Comparison of ENCODE assay signal across 17 cellular contexts in the genomic region with DNA sequence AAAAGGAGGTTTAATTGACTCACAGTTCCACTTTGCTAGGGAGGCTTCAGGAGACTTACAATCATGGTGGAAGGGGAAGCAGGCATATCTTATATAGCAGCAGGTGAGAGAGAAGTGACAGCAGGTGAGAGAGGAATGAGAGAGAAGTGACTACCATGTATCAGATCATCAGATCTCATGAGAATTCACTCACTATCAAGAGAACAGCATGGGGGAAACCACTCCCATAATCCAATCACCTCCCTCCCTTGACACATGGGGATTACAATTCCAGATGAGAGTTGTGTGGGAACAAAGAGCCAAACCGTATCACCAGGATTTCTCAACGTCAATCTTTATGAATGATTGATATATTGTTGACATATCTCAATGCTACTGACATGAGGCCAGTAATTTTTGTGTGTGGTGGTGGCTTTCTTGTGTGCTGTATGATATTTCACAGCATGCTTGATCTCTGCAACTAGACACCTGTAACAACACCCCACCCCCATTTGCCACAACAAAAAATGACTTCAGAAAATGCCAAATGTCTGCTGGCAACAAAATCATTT.
DNase-seq lines count a peak whose midpoint lies in the region; TF ChIP-seq lines count a peak whose summit lies in the region.
"Had no signal": no experiment of that assay in that cellular context is flagged by ENCODE, and none has a peak within 500 bp of the region (broad histone marks: within the 10 kb centered on the region; RNA-seq: fewer than 3 reads in every experiment).

No MANE protein-coding gene starts in this region.

- no peaks in the 10 kb centered on the region for H3K27me3 ChIP-seq in endodermal cell (ENCODE audit: control insufficient read depth, insufficient read depth, low read length, poor library complexity, severe bottlenecking)
- no peaks in the 10 kb centered on the region for H3K27me3 ChIP-seq in neural cell (ENCODE audit: insufficient read depth, low read depth, low read length)
- H3K27me3 ChIP-seq: BLaER1 treated with 17β-estradiol and CSF1 and Interleukin-3, amounts not matched to agents 10 nM and 100 nM had no signal

- peaks cover 5% of the 10 kb centered on the region for H3K36me3 Mint-ChIP-seq in endodermal cell (ENCODE audit: low read depth)
- H3K36me3 Mint-ChIP-seq: CD8-positive, alpha-beta T cell had no signal

- TF ChIP-seq CTCF in endodermal cell (conservative IDR thresholded peaks at IDR 0.05) (no peak), neural cell (IDR thresholded peaks at IDR 0.05; ENCODE audit: poor library complexity, severe bottlenecking) (no peak)

- no peaks in the 10 kb centered on the region for H4K20me1 ChIP-seq in neural cell (ENCODE audit: insufficient read depth)
- H4K20me1 ChIP-seq: BLaER1 treated with 17β-estradiol and CSF1 and Interleukin-3, amounts not matched to agents 10 nM and 100 nM had no signal

- DNase-seq in NCI-H82 (lab: John Stamatoyannopoulos, UW) (peak; percentile 54), NCI-H82 treated with DMSO at 0.1 percent for 48 hours (lab: John Stamatoyannopoulos, UW; ENCODE audit: unreplicated experiment) (no peak), endodermal cell (peak; percentile 51)
- no peak for DNase-seq in stimulated activated CD4-positive, alpha-beta T cell treated with anti-CD3 and anti-CD28 coated beads, Interleukin-4, amount 100 ng/mL, for 1 hour
- DNase-seq in activated CD4-positive, alpha-beta T cell treated with anti-CD3 and anti-CD28 coated beads for 4 hours: no peak
- DNase-seq: 8988T; AML-193; Caco-2; Calu3; CD4-positive, alpha-beta T cell; CD8-positive, alpha-beta T cell; DMS79 treated with DMSO at 0.1 percent for 48 hours; GF-D8 had no signal

- H3K79me2 ChIP-seq in neural cell (replicated peaks; ENCODE audit: insufficient read depth, low read length): no peaks in the 10 kb centered on the region

- peak; percentile 92 for TF ChIP-seq EP300 in neural cell (conservative IDR thresholded peaks at IDR 0.05; ENCODE audit: poor library complexity, severe bottlenecking)

- H3K27ac ChIP-seq in endodermal cell (ENCODE audit: low read depth, low read length) (no peak overlapping the region), neural cell (ENCODE audit: low read length) (no peak overlapping the region)
- H3K27ac ChIP-seq: BLaER1 treated with 17β-estradiol and CSF1 and Interleukin-3, amounts not matched to agents 10 nM and 100 nM; C4-2B had no signal

- H3K4me1 Mint-ChIP-seq in endodermal cell: peaks cover 23% of the 10 kb centered on the region
- H3K4me1 Mint-ChIP-seq: B cell had no signal

- H3K9me2 ChIP-seq in neural cell (ENCODE audit: insufficient read depth, low read length): no peaks in the 10 kb centered on the region

- H3K9me3 ChIP-seq in endodermal cell (ENCODE audit: control insufficient read depth, low read length) (peaks cover 24% of the 10 kb centered on the region), neural cell (ENCODE audit: low read length) (no peaks in the 10 kb centered on the region)
- H3K9me3 ChIP-seq: Caco-2 had no signal

- WGBS in endodermal cell (ENCODE audit: insufficient coverage in 1 of 2, insufficient read length in 1 of 2), 2 experiments: 86% methylated on average over 2 of the region's 2 CpGs; no CpG with 5 or more reads in 1 of the 2 experiments

- no peak overlapping the region for H3K4me3 ChIP-seq in endodermal cell (ENCODE audit: low read length)
- H3K4me3 ChIP-seq in neural cell (ENCODE audit: low read length): no peak overlapping the region
- H3K4me3 ChIP-seq: BLaER1 treated with 17β-estradiol and CSF1 and Interleukin-3, amounts not matched to agents 10 nM and 100 nM had no signal

- H3K27ac Mint-ChIP-seq in endodermal cell: no peak overlapping the region
- H3K27ac Mint-ChIP-seq: B cell; CD4-positive, alpha-beta T cell; CD8-positive, alpha-beta T cell had no signal

- no peak overlapping the region for H3K4me2 ChIP-seq in neural cell (ENCODE audit: low read length)
- H3K4me2 ChIP-seq: BLaER1 treated with 17β-estradiol and CSF1 and Interleukin-3, amounts not matched to agents 10 nM and 100 nM had no signal

- H3K9me3 Mint-ChIP-seq in endodermal cell: peaks cover 21% of the 10 kb centered on the region

- H3F3A ChIP-seq in neural cell (ENCODE audit: insufficient read depth, low read length, poor library complexity, severe bottlenecking): no peaks in the 10 kb centered on the region

- TF ChIP-seq RAD21 in neural cell (conservative IDR thresholded peaks at IDR 0.05): no peak

- no peaks in the 10 kb centered on the region for H3K27me3 Mint-ChIP-seq in endodermal cell (ENCODE audit: insufficient read depth)
- H3K27me3 Mint-ChIP-seq: B cell; CD4-positive, alpha-beta T cell had no signal

- H3K36me3 ChIP-seq in endodermal cell (ENCODE audit: control insufficient read depth, insufficient read depth, low read length) (no peaks in the 10 kb centered on the region), neural cell (ENCODE audit: insufficient read depth, low read length) (no peaks in the 10 kb centered on the region)
- H3K36me3 ChIP-seq: BLaER1 treated with 17β-estradiol and CSF1 and Interleukin-3, amounts not matched to agents 10 nM and 100 nM had no signal

- H2AFZ ChIP-seq in neural cell (ENCODE audit: low read depth, low read length): no peak overlapping the region

- H3K9ac ChIP-seq in endodermal cell (ENCODE audit: extremely low read depth, low read length, poor library complexity, severe bottlenecking) (no peak overlapping the region), neural cell (ENCODE audit: low read length) (no peak overlapping the region)
- H3K9ac ChIP-seq: BLaER1 treated with 17β-estradiol and CSF1 and Interleukin-3, amounts not matched to agents 10 nM and 100 nM had no signal

- H3K4me3 Mint-ChIP-seq in endodermal cell: no peak overlapping the region
- H3K4me3 Mint-ChIP-seq: B cell; CD4-positive, alpha-beta T cell; CD8-positive, alpha-beta T cell had no signal

- H3K4me1 ChIP-seq in endodermal cell (ENCODE audit: control insufficient read depth, insufficient read depth, low read length): no peaks in the 10 kb centered on the region
- H3K4me1 ChIP-seq: Caco-2 had no signal

TF ChIP-seq in neural cell, 6 proteins besides CTCF, POLR2A, EP300 and RAD21:
- TF ChIP-seq POLR2AphosphoS5 (IDR thresholded peaks at IDR 0.05) (peak; percentile 70), SMC3 (conservative IDR thresholded peaks at IDR 0.05; ENCODE audit: poor library complexity) (no peak)

Comparison
In these comparisons a context has a peak if more than half of its experiments do, and no peak if none do; other contexts are left out.
1. DNase-seq: peak in NCI-H82 (single experiment) and endodermal cell (single experiment); none in NCI-H82 treated with DMSO at 0.1 percent for 48 hours (single experiment), stimulated activated CD4-positive, alpha-beta T cell treated with anti-CD3 and anti-CD28 coated beads, Interleukin-4, amount 100 ng/mL, for 1 hour (single experiment) and activated CD4-positive, alpha-beta T cell treated with anti-CD3 and anti-CD28 coated beads for 4 hours (0 of 2).